ENCODE assay signal across 1 cellular context in genomic region chr2:171410624-171411023, GRCh38.
TF ChIP-seq lines count a peak whose summit lies in the region.

No MANE protein-coding gene starts in this region.

TF ChIP-seq in SK-N-SH treated with all-trans-retinoic acid at 6 μM for 48 hours, 23 proteins besides CTCF, POLR2A, EP300 and RAD21 (continued from another document):
- TF ChIP-seq CREB5 (CRISPR knock-in tag; IDR thresholded peaks at IDR 0.05; ENCODE audit: low read depth) (no peak), PPARA (CRISPR knock-in tag; IDR thresholded peaks at IDR 0.05; ENCODE audit: borderline replicate concordance) (no peak), ZNF8 (CRISPR knock-in tag; IDR thresholded peaks at IDR 0.05) (no peak), TOX (CRISPR knock-in tag; IDR thresholded peaks at IDR 0.05; ENCODE audit: borderline replicate concordance) (no peak), SNAI2 (CRISPR knock-in tag; IDR thresholded peaks at IDR 0.05) (no peak), OSR1 (CRISPR knock-in tag; IDR thresholded peaks at IDR 0.05) (no peak), BACH2 (CRISPR knock-in tag; IDR thresholded peaks at IDR 0.05; ENCODE audit: borderline replicate concordance) (no peak), CSDC2 (CRISPR knock-in tag; IDR thresholded peaks at IDR 0.05) (no peak), GLIS3 (CRISPR knock-in tag; IDR thresholded peaks at IDR 0.05) (no peak), ARNTL (CRISPR knock-in tag; IDR thresholded peaks at IDR 0.05; ENCODE audit: borderline replicate concordance, low read depth) (no peak)
